18 cellular contexts compared by ENCODE assay signal in genomic region chr16:50136399-50136798, GRCh38. TPM values are rescaled to one million over a fixed set of nuclear protein-coding genes. Genes with fewer than 3 reads are reported as not detected.
DNase-seq lines count a peak whose midpoint lies in the region; ATAC-seq and TF ChIP-seq lines count a peak whose summit lies in the region.
"Had no signal": no experiment of that assay in that cellular context is flagged by ENCODE, and none has a peak within 500 bp of the region (broad histone marks: within the 10 kb centered on the region; RNA-seq: fewer than 3 reads in every experiment).

No MANE protein-coding gene starts in this region.

- H3K27ac ChIP-seq in neural progenitor cell (no peak overlapping the region), colonic mucosa (no peak overlapping the region)
- H3K27ac ChIP-seq: C4-2B, esophagus squamous epithelium, HL-60 had no signal

- H3K79me2 ChIP-seq in neural progenitor cell (ENCODE audit: low read depth): no peaks in the 10 kb centered on the region

- H3K27me3 ChIP-seq in neural progenitor cell (no peaks in the 10 kb centered on the region), colonic mucosa (no peaks in the 10 kb centered on the region)
- H3K27me3 ChIP-seq: esophagus squamous epithelium had no signal

- H3K4me3 ChIP-seq in choroid plexus epithelial cell (ENCODE audit: low read depth, low read length) (no peak overlapping the region), neural progenitor cell (no peak overlapping the region), colonic mucosa (no peak overlapping the region)
- H3K4me3 ChIP-seq: esophagus squamous epithelium had no signal

- H3K36me3 ChIP-seq in neural progenitor cell: no peaks in the 10 kb centered on the region
- no peaks in the 10 kb centered on the region for H3K36me3 ChIP-seq in colonic mucosa
- H3K36me3 ChIP-seq: esophagus squamous epithelium had no signal

- no peaks in the 10 kb centered on the region for H3K9me3 ChIP-seq in neural progenitor cell (ENCODE audit: low read depth)
- no peaks in the 10 kb centered on the region for H3K9me3 ChIP-seq in colonic mucosa
- H3K9me3 ChIP-seq: esophagus squamous epithelium had no signal

- no peaks in the 10 kb centered on the region for H3K4me1 ChIP-seq in neural progenitor cell
- H3K4me1 ChIP-seq in colonic mucosa: no peaks in the 10 kb centered on the region
- H3K4me1 ChIP-seq: esophagus squamous epithelium had no signal

- no peak overlapping the region for H3K4me3 Mint-ChIP-seq in HFFc6
- no peak overlapping the region for H3K4me3 Mint-ChIP-seq in neural progenitor cell
- H3K4me3 Mint-ChIP-seq: activated CD4-positive, alpha-beta T cell treated with anti-CD3 and anti-CD28 coated beads, Interleukin-2, amount 10 ng/mL, durations not matched to agents 24 days and 14 days had no signal

- H3K9ac ChIP-seq in neural progenitor cell (no peak overlapping the region), colonic mucosa (ENCODE audit: low read depth in 2 of 2, low read length in 2 of 2) (no peak overlapping the region)

- no peak overlapping the region for H2AFZ ChIP-seq in neural progenitor cell (replicated peaks)

- H3K27me3 Mint-ChIP-seq in HFFc6 (ENCODE audit: insufficient read depth): peaks cover 4% of the 10 kb centered on the region
- H3K27me3 Mint-ChIP-seq in neural progenitor cell (ENCODE audit: insufficient read depth, low read depth): peaks cover 3% of the 10 kb centered on the region

- TF ChIP-seq CTCF in HFFc6 (IDR thresholded peaks at IDR 0.05): peak; percentile 23; the same call in 1 of the 2 replicates
- peak; percentile 43 for TF ChIP-seq CTCF in choroid plexus epithelial cell (conservative IDR thresholded peaks at IDR 0.05; ENCODE audit: low read depth, low read length)
- peak; percentile 30 for TF ChIP-seq CTCF in neural progenitor cell (IDR thresholded peaks at IDR 0.05)
- no peak for TF ChIP-seq CTCF in colonic mucosa (IDR thresholded peaks at IDR 0.05)

- ATAC-seq in activated CD4-positive, CD25-positive, alpha-beta regulatory T cell treated with anti-CD3 and anti-CD28 coated beads, Interleukin-2, amount 50 U/mL, for 24 hours: no peak

- intact Hi-C loops in colonic mucosa (cut with DNase I): no loop called here

- no peak overlapping the region for H3K27ac Mint-ChIP-seq in HFFc6
- no peak overlapping the region for H3K27ac Mint-ChIP-seq in neural progenitor cell
- H3K27ac Mint-ChIP-seq: activated CD4-positive, alpha-beta T cell treated with anti-CD3 and anti-CD28 coated beads, Interleukin-2, amount 10 ng/mL, durations not matched to agents 24 days and 14 days had no signal

- DNase-seq in NCI-H82 (lab: John Stamatoyannopoulos, UW) (peak; percentile 82), NCI-H82 treated with DMSO at 0.1 percent for 48 hours (lab: John Stamatoyannopoulos, UW; ENCODE audit: unreplicated experiment) (no peak), HFFc6 (no peak), choroid plexus epithelial cell (ENCODE audit: low read depth) (no peak), neural progenitor cell (ENCODE audit: low spot score) (no peak), colonic mucosa (no peak), GM19240 (ENCODE audit: insufficient read length, low spot score) (no peak)
- DNase-seq: activated CD4-positive, alpha-beta T cell treated with anti-CD3 and anti-CD28 coated beads, Interleukin-2, amount 10 ng/mL, durations not matched to agents 24 days and 14 days; DND-41; esophagus squamous epithelium; IMR-90; NCI-H187 treated with DMSO at 0.1 percent for 48 hours; NCI-H345; retina; stimulated activated CD4-positive, alpha-beta T cell treated with anti-CD3 and anti-CD28 coated beads, Interleukin-12 subunit alpha, Interleukin-12 subunit beta, amount 100 ng/mL, for 4 hours had no signal

- H3K4me1 Mint-ChIP-seq in HFFc6 (ENCODE audit: low read depth) (no peaks in the 10 kb centered on the region), neural progenitor cell (no peaks in the 10 kb centered on the region)
- H3K4me1 Mint-ChIP-seq: activated CD4-positive, alpha-beta T cell treated with anti-CD3 and anti-CD28 coated beads, Interleukin-2, amount 10 ng/mL, durations not matched to agents 24 days and 14 days had no signal

- H3K36me3 Mint-ChIP-seq in HFFc6 (ENCODE audit: low read depth) (no peaks in the 10 kb centered on the region), neural progenitor cell (no peaks in the 10 kb centered on the region)

- no peak overlapping the region for H3K4me2 ChIP-seq in neural progenitor cell

- no peaks in the 10 kb centered on the region for H3F3A ChIP-seq in neural progenitor cell (ENCODE audit: low read depth)

- H4K20me1 ChIP-seq in neural progenitor cell (ENCODE audit: low read depth): no peaks in the 10 kb centered on the region

- H3K9me3 Mint-ChIP-seq in HFFc6 (no peaks in the 10 kb centered on the region; the same call in 1 of the 2 replicates), neural progenitor cell (peaks cover 2% of the 10 kb centered on the region)
- H3K9me3 Mint-ChIP-seq: activated CD4-positive, alpha-beta T cell treated with anti-CD3 and anti-CD28 coated beads, Interleukin-2, amount 10 ng/mL, durations not matched to agents 24 days and 14 days had no signal

RNA-seq across cellular contexts. Expression of gene TENT4B, which starts 16.7 kb away (rescaled TPM):
- 10 to 100 TPM; 19.4 to 23.0 (median 21.6) TPM for total RNA-seq in HFFc6 (2021; fragmentation: NEBNext Ultra II Directional; extraction: Animal tissue kit (Norgen Biotek cat#: 25700))
- total RNA-seq in neural progenitor cell (ENCODE audit: low replicate concordance) (10.4 and 15.2 TPM in 2 replicates), colonic mucosa (10 to 100 TPM; 13.5 to 15.6 TPM)
